ENCODE assay signal across 9 cellular contexts in genomic region chr19:35142531-35143230, GRCh38. TPM values are rescaled to one million over a fixed set of nuclear protein-coding genes. Genes with fewer than 3 reads are reported as not detected.
A peak's percentile ranks its signal among the peaks of the same experiment; 100 is the strongest.
DNase-seq lines count a peak whose midpoint lies in the region; ATAC-seq lines count a peak whose summit lies in the region.
"Had no signal": no experiment of that assay in that cellular context is flagged by ENCODE, and none has a peak within 500 bp of the region (broad histone marks: within the 10 kb centered on the region; RNA-seq: fewer than 3 reads in every experiment).

No MANE protein-coding gene starts in this region.

- peak overlapping the region; percentile 72 for H3K4me3 Mint-ChIP-seq in T-helper 1 cell treated with Interleukin-12 subunit alpha and Interleukin-12 subunit beta and Interleukin-4 antibody, amounts not matched to agents 30 μg/mL and 1 μg/mL, for 36 hours

- H3K27me3 ChIP-seq in H7 (ENCODE audit: control insufficient read depth, insufficient read depth, low read length) = peaks cover 27% of the 10 kb centered on the region

- ATAC-seq in HG03025 (IDR thresholded peaks at IDR 0.05; ENCODE audit: low FRiP score, unreplicated experiment) (no peak), left lobe of liver (no peak)

- peaks cover 26% of the 10 kb centered on the region for H3K4me1 Mint-ChIP-seq in T-helper 1 cell treated with Interleukin-12 subunit alpha and Interleukin-12 subunit beta and Interleukin-4 antibody, amounts not matched to agents 30 μg/mL and 1 μg/mL, for 36 hours (ENCODE audit: low read depth)

- peak; percentile 59 for DNase-seq in ACHN
- peak; percentile 94 for DNase-seq in H7
- DNase-seq in islet precursor cell = peak; percentile 81
- DNase-seq in stimulated activated CD4-positive, alpha-beta T cell treated with anti-CD3 and anti-CD28 coated beads, TNF-alpha, amount 100 ng/mL, for 24 hours (ENCODE audit: low read depth in 3 of 3) = peak in 2 of 3 experiments; percentile 47 to 63
- no peak for DNase-seq in left lobe of liver (ENCODE audit: low spot score)

- H3K27ac ChIP-seq in angular gyrus (ENCODE audit: low read depth, low read length) = peak overlapping the region; percentile 73

- H3K36me3 Mint-ChIP-seq in T-helper 1 cell treated with Interleukin-12 subunit alpha and Interleukin-12 subunit beta and Interleukin-4 antibody, amounts not matched to agents 30 μg/mL and 1 μg/mL, for 36 hours (ENCODE audit: low read depth) = peaks cover 1% of the 10 kb centered on the region

- H3K4me3 ChIP-seq in H7 (ENCODE audit: insufficient read depth, low read depth, low read length) = peak overlapping the region; percentile 64

- H3K9me3 Mint-ChIP-seq in T-helper 1 cell treated with Interleukin-12 subunit alpha and Interleukin-12 subunit beta and Interleukin-4 antibody, amounts not matched to agents 30 μg/mL and 1 μg/mL, for 36 hours = no peaks in the 10 kb centered on the region

- H3K27me3 Mint-ChIP-seq in T-helper 1 cell treated with Interleukin-12 subunit alpha and Interleukin-12 subunit beta and Interleukin-4 antibody, amounts not matched to agents 30 μg/mL and 1 μg/mL, for 36 hours (ENCODE audit: low read depth) = peaks cover 32% of the 10 kb centered on the region

- H3K36me3 ChIP-seq in H7 (replicated peaks; ENCODE audit: control insufficient read depth, insufficient read depth, low read length) = no peaks in the 10 kb centered on the region

- no peak overlapping the region for H3K27ac Mint-ChIP-seq in T-helper 1 cell treated with Interleukin-12 subunit alpha and Interleukin-12 subunit beta and Interleukin-4 antibody, amounts not matched to agents 30 μg/mL and 1 μg/mL, for 36 hours

- in situ Hi-C loops in ACHN (cut with HindIII; ENCODE audit: low pct_ligation_motif_present, low pct_unique_long_range_greater_than_20kb, low sequenced_read_pairs) = no loop called here

RNA-seq across cellular contexts. Expression of gene FXYD7, which starts 0.4 kb away (rescaled TPM):
- 1.3 and 1.8 TPM in 2 replicates for total RNA-seq in H7 (2014; rRNA removed; shearing (Covaris generic))
- 0.60 TPM for total RNA-seq in left lobe of liver
- total RNA-seq: myocyte had no signal

RNA-seq across cellular contexts. Expression of gene FXYD1, which starts 4.1 kb away (rescaled TPM):
- 5.0 and 6.1 TPM in 2 replicates for total RNA-seq in H7 (2014; rRNA removed; shearing (Covaris generic))
- total RNA-seq in left lobe of liver = 280 TPM

RNA-seq across cellular contexts. Expression of gene LGI4, which starts 7.8 kb away (rescaled TPM):
- total RNA-seq in H7 (2014; rRNA removed; shearing (Covaris generic)) = 2.9 and 10.4 TPM in 2 replicates
- 1.9 TPM for total RNA-seq in left lobe of liver

RNA-seq across cellular contexts. Expression of gene FXYD5, which starts 11.9 kb away (rescaled TPM):
- 101 and 115 TPM in 2 replicates for total RNA-seq in H7 (2014; rRNA removed; shearing (Covaris generic))
- total RNA-seq in left lobe of liver = 7.6 TPM

RNA-seq across cellular contexts. Expression of gene FXYD3, which starts 27.1 kb away (rescaled TPM):
- total RNA-seq in H7 (2014; rRNA removed; shearing (Covaris generic)) = not detected in 2 replicates
- 1.4 TPM for total RNA-seq in left lobe of liver

Comparison
In these comparisons a context has a peak if more than half of its experiments do, and no peak if none do; other contexts are left out.
1. RNA of gene FXYD1, which starts 4.1 kb away (total RNA-seq): 280 TPM in left lobe of liver (single experiment); 5.0 to 6.1 TPM in H7; every median in the first group is over 10 times any median in the second.